Comparison of ENCODE assay signal across 18 cellular contexts in the genomic region with DNA sequence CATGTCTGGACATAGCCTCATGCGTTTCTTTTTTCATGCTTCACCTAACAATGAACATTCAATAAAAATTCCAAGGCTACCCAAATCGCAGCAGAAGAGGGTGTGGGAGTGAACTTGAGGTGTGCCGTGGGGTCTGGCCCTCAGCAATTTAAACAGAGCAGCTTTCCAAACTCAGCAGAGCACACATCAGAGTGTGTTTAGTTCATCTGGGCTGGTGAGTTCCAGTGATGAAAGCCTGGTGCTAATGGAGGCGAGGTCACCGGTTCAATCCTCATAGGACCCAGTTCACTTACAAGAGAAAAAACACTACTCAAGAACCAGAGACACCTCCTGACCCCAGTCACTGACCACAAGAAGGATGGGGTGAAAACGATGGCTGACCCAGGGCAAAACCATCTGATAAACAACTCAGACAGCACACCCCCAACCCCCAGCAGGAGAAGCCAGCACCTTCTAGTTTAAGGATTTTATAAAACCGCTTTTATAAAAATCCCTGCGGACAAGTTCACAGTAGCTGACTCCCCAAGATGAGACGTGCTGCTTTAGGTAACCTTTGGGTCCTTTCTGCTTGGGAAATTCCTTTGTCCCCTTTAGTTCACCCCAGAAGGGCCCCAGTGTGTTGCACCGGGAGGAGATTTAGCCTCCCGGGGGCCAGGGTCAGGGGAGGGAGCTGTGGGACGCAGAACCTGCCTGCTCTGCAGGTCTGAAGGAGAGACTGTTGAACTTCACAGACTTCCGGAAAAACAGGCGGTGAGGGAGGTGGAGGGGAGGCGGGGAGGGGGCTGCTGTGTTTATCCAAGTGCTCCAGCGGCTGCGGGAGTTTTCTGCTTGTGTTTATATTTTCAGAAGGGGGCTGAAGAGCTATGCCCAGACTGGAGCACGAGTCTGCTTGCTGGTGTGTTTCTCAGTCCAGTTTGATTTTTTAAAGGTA.
DNase-seq lines count a peak whose midpoint lies in the region; ATAC-seq and TF ChIP-seq lines count a peak whose summit lies in the region.
"Had no signal": no experiment of that assay in that cellular context is flagged by ENCODE, and none has a peak within 500 bp of the region (broad histone marks: within the 10 kb centered on the region; RNA-seq: fewer than 3 reads in every experiment).

No MANE protein-coding gene starts in this region.

- H4K20me1 ChIP-seq in smooth muscle cell (ENCODE audit: low read depth): no peaks in the 10 kb centered on the region

- no peak overlapping the region for H3K4me3 ChIP-seq in astrocyte of the spinal cord (ENCODE audit: low read depth, low read length)
- H3K4me3 ChIP-seq in lower lobe of right lung: no peak overlapping the region
- peak overlapping the region; percentile 32 for H3K4me3 ChIP-seq in smooth muscle cell
- H3K4me3 ChIP-seq in prostate gland: no peak overlapping the region
- H3K4me3 ChIP-seq: ascending aorta, K562 had no signal

- ATAC-seq in lower lobe of right lung (peak; percentile 35 to 52), GM18520 (IDR thresholded peaks at IDR 0.05; ENCODE audit: unreplicated experiment) (no peak)
- ATAC-seq: K562, T-cell, WTC11 had no signal

- peak; percentile 25 for DNase-seq in DMS153 treated with DMSO at 0.1 percent for 48 hours (lab: John Stamatoyannopoulos, UW; ENCODE audit: unreplicated experiment)
- no peak for DNase-seq in DMS153 (lab: John Stamatoyannopoulos, UW)
- peak; percentile 10 for DNase-seq in astrocyte of the spinal cord (ENCODE audit: low read depth, low spot score)
- DNase-seq in lower lobe of right lung: no peak
- DNase-seq in smooth muscle cell (lab: John Stamatoyannopoulos, UW; ENCODE audit: unreplicated experiment): no peak
- DNase-seq in prostate gland (ENCODE audit: low spot score): no peak
- DNase-seq in OCI-M1 (lab: John Stamatoyannopoulos, UW): no peak
- DNase-seq: hypothalamus, NCI-H1436, NCI-H82, occipital lobe, T-cell had no signal

- no peak for TF ChIP-seq POLR2A in prostate gland (IDR thresholded peaks at IDR 0.05)

- no peaks in the 10 kb centered on the region for H3K79me2 ChIP-seq in smooth muscle cell (ENCODE audit: low read depth)

- TF ChIP-seq CTCF in astrocyte of the spinal cord (IDR thresholded peaks at IDR 0.05; ENCODE audit: low read depth, low read length) (no peak), lower lobe of right lung (IDR thresholded peaks at IDR 0.05) (no peak), smooth muscle cell (IDR thresholded peaks at IDR 0.05; ENCODE audit: borderline replicate concordance, insufficient read depth, poor library complexity, severe bottlenecking) (no peak), prostate gland (IDR thresholded peaks at IDR 0.05) (no peak)

- H3K27me3 ChIP-seq in lower lobe of right lung (ENCODE audit: low read depth): no peaks in the 10 kb centered on the region
- no peaks in the 10 kb centered on the region for H3K27me3 ChIP-seq in smooth muscle cell (ENCODE audit: low read depth)
- no peaks in the 10 kb centered on the region for H3K27me3 ChIP-seq in prostate gland (replicated peaks; ENCODE audit: insufficient read depth)
- H3K27me3 ChIP-seq: ascending aorta had no signal

- in situ Hi-C loops in astrocyte of the spinal cord (cut with HindIII; ENCODE audit: low sequenced_read_pairs): no loop called here

- intact Hi-C loops in lower lobe of right lung (cut with DNase I) (no loop called here), prostate gland (cut with DNase I) (no loop called here)

- H3K36me3 ChIP-seq in lower lobe of right lung: no peaks in the 10 kb centered on the region
- H3K36me3 ChIP-seq in smooth muscle cell (ENCODE audit: low read depth): no peaks in the 10 kb centered on the region
- no peaks in the 10 kb centered on the region for H3K36me3 ChIP-seq in prostate gland
- H3K36me3 ChIP-seq: ascending aorta had no signal

- peaks cover 9% of the 10 kb centered on the region for H3K9me3 ChIP-seq in lower lobe of right lung
- no peaks in the 10 kb centered on the region for H3K9me3 ChIP-seq in smooth muscle cell (replicated peaks; ENCODE audit: low read depth)
- H3K9me3 ChIP-seq in prostate gland: no peaks in the 10 kb centered on the region
- H3K9me3 ChIP-seq: ascending aorta had no signal

- H2AFZ ChIP-seq in smooth muscle cell (ENCODE audit: low read depth): peak overlapping the region; percentile 29

- no peak overlapping the region for H3K27ac ChIP-seq in lower lobe of right lung
- H3K27ac ChIP-seq in smooth muscle cell (ENCODE audit: low read depth): no peak overlapping the region
- H3K27ac ChIP-seq in prostate gland: no peak overlapping the region
- H3K27ac ChIP-seq: 22Rv1, ascending aorta, C4-2B had no signal

- H3K4me1 ChIP-seq in lower lobe of right lung (no peaks in the 10 kb centered on the region), smooth muscle cell (ENCODE audit: low read depth) (peaks cover 9% of the 10 kb centered on the region), prostate gland (replicated peaks) (no peaks in the 10 kb centered on the region)
- H3K4me1 ChIP-seq: ascending aorta had no signal

- H3F3A ChIP-seq in smooth muscle cell (ENCODE audit: low read depth): peaks cover 5% of the 10 kb centered on the region

- peak overlapping the region; percentile 61 for H3K4me2 ChIP-seq in smooth muscle cell

- H3K9ac ChIP-seq in smooth muscle cell (ENCODE audit: low read depth): no peak overlapping the region

- WGBS in smooth muscle cell (ENCODE audit: low lambda C conversion rate): 44% methylated on average over 18 of the region's 18 CpGs
- WGBS in prostate gland: 38% methylated on average over 18 of the region's 18 CpGs

Comparison
In these comparisons a context has a peak if more than half of its experiments do, and no peak if none do; other contexts are left out.
1. DNase-seq: peak in DMS153 treated with DMSO at 0.1 percent for 48 hours (single experiment) and astrocyte of the spinal cord (single experiment); none in DMS153 (single experiment), lower lobe of right lung (single experiment), smooth muscle cell (single experiment), prostate gland (single experiment) and OCI-M1 (single experiment).